ENCODE assay signal across 12 cellular contexts in genomic region chr21:42423197-42423675, GRCh38. TPM values are rescaled to one million over a fixed set of nuclear protein-coding genes. Genes with fewer than 3 reads are reported as not detected.
DNase-seq lines count a peak whose midpoint lies in the region; ATAC-seq and TF ChIP-seq lines count a peak whose summit lies in the region.
"Had no signal": no experiment of that assay in that cellular context is flagged by ENCODE, and none has a peak within 500 bp of the region (broad histone marks: within the 10 kb centered on the region; RNA-seq: fewer than 3 reads in every experiment).

No MANE protein-coding gene starts in this region.

- H3K4me1 ChIP-seq in BLaER1 (peaks cover 70% of the 10 kb centered on the region), HAP-1 (no peaks in the 10 kb centered on the region), GM23338 (ENCODE audit: insufficient read depth) (no peaks in the 10 kb centered on the region)
- H3K4me1 ChIP-seq: foreskin keratinocyte had no signal

- ATAC-seq in GM19395 (IDR thresholded peaks at IDR 0.05; ENCODE audit: unreplicated experiment) (peak; percentile 62), HG03460 (IDR thresholded peaks at IDR 0.05; ENCODE audit: unreplicated experiment) (peak; percentile 40), GM23338 (no peak)
- ATAC-seq: foreskin keratinocyte had no signal

- no peaks in the 10 kb centered on the region for H3K79me2 ChIP-seq in GM23338 (replicated peaks; ENCODE audit: insufficient read depth)

- H3K36me3 ChIP-seq in BLaER1 (no peaks in the 10 kb centered on the region), HAP-1 (replicated peaks) (no peaks in the 10 kb centered on the region), GM23338 (ENCODE audit: insufficient read depth) (no peaks in the 10 kb centered on the region)

- H3F3A ChIP-seq in GM23338 (replicated peaks; ENCODE audit: low read depth): no peaks in the 10 kb centered on the region

- no peaks in the 10 kb centered on the region for H3K27me3 Mint-ChIP-seq in GM23338 (ENCODE audit: insufficient read depth, low read depth, poor library complexity)

- DNase-seq in activated naive CD4-positive, alpha-beta T cell treated with Interleukin-2 at 50 U/mL for 16 hours: peak; percentile 57
- DNase-seq in HAP-1 (ENCODE audit: low spot score in 2 of 2) (no peak), CD1c-positive myeloid dendritic cell (ENCODE audit: extremely low spot score) (no peak), NCI-H748 treated with DMSO at 0.1 percent for 48 hours (lab: John Stamatoyannopoulos, UW) (no peak), GM23338 (ENCODE audit: low spot score) (no peak)
- DNase-seq: foreskin keratinocyte had no signal

- no peaks in the 10 kb centered on the region for H3K9me2 ChIP-seq in GM23338 (ENCODE audit: insufficient read depth)

- no peaks in the 10 kb centered on the region for H3K36me3 Mint-ChIP-seq in GM23338 (ENCODE audit: low read depth)
- H3K36me3 Mint-ChIP-seq: CD14-positive monocyte had no signal

- H3K27ac ChIP-seq in BLaER1 (no peak overlapping the region), GM23338 (ENCODE audit: low read depth) (no peak overlapping the region)
- H3K27ac ChIP-seq: foreskin keratinocyte had no signal

- H3K4me3 ChIP-seq in BLaER1 (no peak overlapping the region), HAP-1 (no peak overlapping the region), GM23338 (no peak overlapping the region)

- H2AFZ ChIP-seq in GM23338: no peak overlapping the region

- H3K4me3 Mint-ChIP-seq in GM23338: no peak overlapping the region
- H3K4me3 Mint-ChIP-seq: CD14-positive monocyte had no signal

- H4K20me1 ChIP-seq in BLaER1: no peaks in the 10 kb centered on the region
- no peaks in the 10 kb centered on the region for H4K20me1 ChIP-seq in GM23338 (replicated peaks; ENCODE audit: insufficient read depth)

- no peaks in the 10 kb centered on the region for H3K4me1 Mint-ChIP-seq in GM23338

- no peak overlapping the region for H3K27ac Mint-ChIP-seq in GM23338

- H3K9me3 Mint-ChIP-seq in GM23338: peaks cover 6% of the 10 kb centered on the region; the same call in 1 of the 3 replicates

- peak overlapping the region; percentile 97 for H3K4me2 ChIP-seq in BLaER1
- no peak overlapping the region for H3K4me2 ChIP-seq in GM23338

- TF ChIP-seq CTCF in GM23338 (conservative IDR thresholded peaks at IDR 0.05; ENCODE audit: low read depth in 2 of 2): no peak

- no peaks in the 10 kb centered on the region for H3K27me3 ChIP-seq in BLaER1
- H3K27me3 ChIP-seq in HAP-1 (ENCODE audit: low read depth): peaks cover 9% of the 10 kb centered on the region
- no peaks in the 10 kb centered on the region for H3K27me3 ChIP-seq in GM23338 (ENCODE audit: insufficient read depth)

- H3K9me3 ChIP-seq in BLaER1 (peaks cover 25% of the 10 kb centered on the region), HAP-1 (no peaks in the 10 kb centered on the region; the same call in 1 of the 2 replicates)

- in situ Hi-C loops in HAP-1 (cut with MboI; ENCODE audit: low sequenced_read_pairs): no loop called here

- no peak overlapping the region for H3K9ac ChIP-seq in BLaER1

TF ChIP-seq in GM23338, 12 proteins besides CTCF, POLR2A, EP300 and RAD21 (continues in another document):
- TF ChIP-seq EZH2phosphoT487 (IDR thresholded peaks at IDR 0.05; ENCODE audit: unreplicated experiment): no peak
- no peak for TF ChIP-seq ZNF114 (CRISPR knock-in tag; IDR thresholded peaks at IDR 0.05)
- no peak for TF ChIP-seq ETS1 (IDR thresholded peaks at IDR 0.05)
- TF ChIP-seq POLR2AphosphoS5 (IDR thresholded peaks at IDR 0.05; ENCODE audit: low read depth): no peak
- TF ChIP-seq JUNB (IDR thresholded peaks at IDR 0.05; ENCODE audit: unreplicated experiment): no peak
- no peak for TF ChIP-seq STAT1 (IDR thresholded peaks at IDR 0.05; ENCODE audit: unreplicated experiment)
- TF ChIP-seq, protein P1, sequence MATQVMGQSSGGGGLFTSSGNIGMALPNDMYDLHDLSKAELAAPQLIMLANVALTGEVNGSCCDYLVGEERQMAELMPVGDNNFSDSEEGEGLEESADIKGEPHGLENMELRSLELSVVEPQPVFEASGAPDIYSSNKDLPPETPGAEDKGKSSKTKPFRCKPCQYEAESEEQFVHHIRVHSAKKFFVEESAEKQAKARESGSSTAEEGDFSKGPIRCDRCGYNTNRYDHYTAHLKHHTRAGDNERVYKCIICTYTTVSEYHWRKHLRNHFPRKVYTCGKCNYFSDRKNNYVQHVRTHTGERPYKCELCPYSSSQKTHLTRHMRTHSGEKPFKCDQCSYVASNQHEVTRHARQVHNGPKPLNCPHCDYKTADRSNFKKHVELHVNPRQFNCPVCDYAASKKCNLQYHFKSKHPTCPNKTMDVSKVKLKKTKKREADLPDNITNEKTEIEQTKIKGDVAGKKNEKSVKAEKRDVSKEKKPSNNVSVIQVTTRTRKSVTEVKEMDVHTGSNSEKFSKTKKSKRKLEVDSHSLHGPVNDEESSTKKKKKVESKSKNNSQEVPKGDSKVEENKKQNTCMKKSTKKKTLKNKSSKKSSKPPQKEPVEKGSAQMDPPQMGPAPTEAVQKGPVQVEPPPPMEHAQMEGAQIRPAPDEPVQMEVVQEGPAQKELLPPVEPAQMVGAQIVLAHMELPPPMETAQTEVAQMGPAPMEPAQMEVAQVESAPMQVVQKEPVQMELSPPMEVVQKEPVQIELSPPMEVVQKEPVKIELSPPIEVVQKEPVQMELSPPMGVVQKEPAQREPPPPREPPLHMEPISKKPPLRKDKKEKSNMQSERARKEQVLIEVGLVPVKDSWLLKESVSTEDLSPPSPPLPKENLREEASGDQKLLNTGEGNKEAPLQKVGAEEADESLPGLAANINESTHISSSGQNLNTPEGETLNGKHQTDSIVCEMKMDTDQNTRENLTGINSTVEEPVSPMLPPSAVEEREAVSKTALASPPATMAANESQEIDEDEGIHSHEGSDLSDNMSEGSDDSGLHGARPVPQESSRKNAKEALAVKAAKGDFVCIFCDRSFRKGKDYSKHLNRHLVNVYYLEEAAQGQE (IDR thresholded peaks at IDR 0.05; ENCODE audit: unreplicated experiment): no peak
- TF ChIP-seq EZH2 (IDR thresholded peaks at IDR 0.05; ENCODE audit: low read depth, unreplicated experiment): no peak
- no peak for TF ChIP-seq CREB1 (CRISPR knock-in tag; IDR thresholded peaks at IDR 0.05; ENCODE audit: low read depth)

RNA-seq across cellular contexts. Expression of gene UBASH3A, which starts 19.5 kb away (rescaled TPM):
- not detected in 2 replicates for total RNA-seq in GM23338 (2014; rRNA removed; shearing (Covaris generic))
- not detected in 2 replicates for polyA plus RNA-seq in GM23338 (2016; fragmentation: Nextera tagmentation; extraction: Ambion mirVana)
- total RNA-seq: foreskin keratinocyte, H1, SK-MEL-5 had no signal
- polyA plus RNA-seq: CD14-positive monocyte, foreskin keratinocyte, H1 had no signal

RNA-seq across cellular contexts. Expression of gene TMPRSS3, which starts 27.4 kb away (rescaled TPM):
- 0.17 TPM in 1 of 2 replicates, not detected in the other for total RNA-seq in GM23338 (2014; rRNA removed; shearing (Covaris generic))
- polyA plus RNA-seq in GM23338 (2016; fragmentation: Nextera tagmentation; extraction: Ambion mirVana): not detected in 2 replicates
- total RNA-seq: foreskin keratinocyte, H1 had no signal
- polyA plus RNA-seq: foreskin keratinocyte had no signal

RNA-seq across cellular contexts. Expression of gene TFF1, which starts 56.9 kb away (rescaled TPM):
- not detected in 2 replicates for total RNA-seq in GM23338 (2014; rRNA removed; shearing (Covaris generic))
- not detected in 2 replicates for polyA plus RNA-seq in GM23338 (2016; fragmentation: Nextera tagmentation; extraction: Ambion mirVana)
- total RNA-seq: foreskin keratinocyte, H1, SK-MEL-5 had no signal
- polyA plus RNA-seq: CD14-positive monocyte, foreskin keratinocyte, H1 had no signal
